ENCODE assay signal across 10 cellular contexts in genomic region chr19:6103217-6103644, GRCh38. TPM values are rescaled to one million over a fixed set of nuclear protein-coding genes. Genes with fewer than 3 reads are reported as not detected.
DNase-seq lines count a peak whose midpoint lies in the region; ATAC-seq and TF ChIP-seq lines count a peak whose summit lies in the region.
"Had no signal": no experiment of that assay in that cellular context is flagged by ENCODE, and none has a peak within 500 bp of the region (broad histone marks: within the 10 kb centered on the region; RNA-seq: fewer than 3 reads in every experiment).

No MANE protein-coding gene starts in this region.

- no peaks in the 10 kb centered on the region for H3K36me3 ChIP-seq in prostate gland

- DNase-seq in AG10803 (ENCODE audit: low read depth) = peak; percentile 99
- peak; percentile 48 for DNase-seq in T1000 (lab: John Stamatoyannopoulos, UW)
- peak; percentile 41 for DNase-seq in fibroblast of villous mesenchyme (ENCODE audit: low read depth)
- peak; percentile 84 for DNase-seq in prostate gland (ENCODE audit: low spot score)
- no peak for DNase-seq in D341Med (ENCODE audit: low spot score)
- no peak for DNase-seq in NCI-H1092 treated with DMSO at 0.1 percent for 48 hours (lab: John Stamatoyannopoulos, UW)
- no peak for DNase-seq in NCI-H2081 treated with DMSO at 0.1 percent for 48 hours (lab: John Stamatoyannopoulos, UW)
- DNase-seq: CD8-positive, alpha-beta memory T cell; NCI-H510A had no signal

- no peaks in the 10 kb centered on the region for H3K27me3 ChIP-seq in prostate gland (replicated peaks; ENCODE audit: insufficient read depth)

- H3K4me3 ChIP-seq in AG10803 (ENCODE audit: low read length) = no peak overlapping the region
- H3K4me3 ChIP-seq in fibroblast of villous mesenchyme (ENCODE audit: low read depth, low read length) = no peak overlapping the region
- no peak overlapping the region for H3K4me3 ChIP-seq in prostate gland

- TF ChIP-seq CTCF in AG10803 (conservative IDR thresholded peaks at IDR 0.05; ENCODE audit: low read length) (no peak), fibroblast of villous mesenchyme (IDR thresholded peaks at IDR 0.05; ENCODE audit: insufficient read depth, low read depth, low read length) (no peak), prostate gland (IDR thresholded peaks at IDR 0.05) (no peak)

- H3K27ac ChIP-seq in prostate gland = peak overlapping the region in 1 of 2 donors; percentile 30

- ATAC-seq in HG02884 (IDR thresholded peaks at IDR 0.05; ENCODE audit: unreplicated experiment) = no peak

- WGBS in prostate gland = 21% methylated on average over 3 of the region's 3 CpGs

- intact Hi-C loops in prostate gland (cut with DNase I) = no loop called here

- TF ChIP-seq POLR2A in prostate gland (IDR thresholded peaks at IDR 0.05) = no peak

- H3K4me1 ChIP-seq in prostate gland (replicated peaks) = peaks cover 3% of the 10 kb centered on the region

- H3K9me3 ChIP-seq in prostate gland = no peaks in the 10 kb centered on the region

RNA-seq across cellular contexts. Expression of gene RFX2, which starts 7.1 kb away (rescaled TPM):
- total RNA-seq in fibroblast of villous mesenchyme = 4.5 and 6.5 TPM in 2 replicates
- 10 to 100 TPM; 13.4 to 25.3 TPM for total RNA-seq in prostate gland

RNA-seq across cellular contexts. Expression of gene ACSBG2, which starts 32.2 kb away (rescaled TPM):
- not detected in 2 replicates for total RNA-seq in fibroblast of villous mesenchyme
- total RNA-seq in prostate gland = 10 to 100 TPM in 1 of 2 donors, not detected in 1; 18.7 TPM
- total RNA-seq: CD8-positive, alpha-beta memory T cell had no signal

Comparison
In these comparisons a context has a peak if more than half of its experiments do, and no peak if none do; other contexts are left out.
1. DNase-seq: peak in AG10803 (single experiment), T1000 (single experiment), fibroblast of villous mesenchyme (single experiment) and prostate gland (single experiment); none in D341Med (single experiment), NCI-H1092 treated with DMSO at 0.1 percent for 48 hours (single experiment) and NCI-H2081 treated with DMSO at 0.1 percent for 48 hours (single experiment).